Comparison of ENCODE assay signal across 8 cellular contexts in genomic region chr2:39120771-39121522, GRCh38. TPM values are rescaled to one million over a fixed set of nuclear protein-coding genes. Genes with fewer than 3 reads are reported as not detected.
DNase-seq lines count a peak whose midpoint lies in the region; ATAC-seq and TF ChIP-seq lines count a peak whose summit lies in the region.

SOS1 (minus strand) TSS chr2:39121051; CDS start chr2:39120422, 629 bp downstream.

- no peak within 1 kb of the TSS for H3K23ac ChIP-seq in H9 (ENCODE audit: insufficient read length, low read depth, low read length)

- H3K9me3 ChIP-seq in H9 (ENCODE audit: control insufficient read depth, low read depth, low read length), result no peaks in the 10 kb centered on the region

- DNase-seq in ELR (ENCODE audit: low read depth) (peak; percentile 96), H9 (peak; percentile 94), M059J (ENCODE audit: low read depth) (peak; percentile 93), fibroblast of peridontal ligament (ENCODE audit: extremely low read depth) (peak; percentile 93), natural killer cell (peak; percentile 88)
- peak; percentile 88 for DNase-seq in activated T-helper 9 cell treated with anti-CD3 and anti-CD28 coated beads, Interleukin-2, amount 50 U/mL, for 16 hours (ENCODE audit: low read depth)
- peak; percentile 92 for DNase-seq in stimulated activated naive CD4-positive, alpha-beta T cell treated with Interleukin-2 at 50 U/mL for 16 hours (lab: John Stamatoyannopoulos, UW)

- H4K91ac ChIP-seq in H9 (ENCODE audit: insufficient read length, low read depth, low read length), result no peak within 1 kb of the TSS

- peak; percentile 88 for TF ChIP-seq POLR2A in Raji (IDR thresholded peaks at IDR 0.05; ENCODE audit: insufficient read depth, low read depth, low read length)

- H4K8ac ChIP-seq in H9 (replicated peaks; ENCODE audit: insufficient read length, low read depth, low read length), result peak within 1 kb of the TSS; percentile 63

- H3K36me3 Mint-ChIP-seq in H9 (ENCODE audit: insufficient read depth in 1 of 3, low read depth in 3 of 3) (peaks cover 5 to 15% (median 14%) of the 10 kb centered on the region in 3 experiments), natural killer cell (no peaks in the 10 kb centered on the region)

- no peak for TF ChIP-seq CTCF in H9 (conservative IDR thresholded peaks at IDR 0.05)
- no peak for TF ChIP-seq CTCF in natural killer cell (IDR thresholded peaks at IDR 0.05)

- H3K56ac ChIP-seq in H9 (ENCODE audit: insufficient read length, low read depth, low read length), result no peak within 1 kb of the TSS

- H2AK5ac ChIP-seq in H9 (ENCODE audit: insufficient read length, low read length), result no peak within 1 kb of the TSS

- H3K27ac Mint-ChIP-seq in H9 (peak within 1 kb of the TSS; percentile 86 to 97 (median 94)), natural killer cell (peak within 1 kb of the TSS; percentile 93 to 97)

- no peaks in the 10 kb centered on the region for H3K4me1 ChIP-seq in H9 (ENCODE audit: insufficient read depth, low read length)

- H2BK120ac ChIP-seq in H9 (ENCODE audit: low read depth, low read length, poor library complexity, severe bottlenecking), result no peak within 1 kb of the TSS

- H3K4me3 Mint-ChIP-seq in H9 (peak within 1 kb of the TSS; percentile 83 to 93), natural killer cell (peak within 1 kb of the TSS; percentile 96)

- peak within 1 kb of the TSS; percentile 97 for H3K14ac ChIP-seq in H9 (ENCODE audit: insufficient read depth, low read length)

- WGBS in H9 (ENCODE audit: extremely low coverage, insufficient read length, low lambda C conversion rate), result no CpG with 5 or more reads among the region's 60 CpGs

- intact Hi-C loops in natural killer cell (cut with micrococcal nuclease), result loop anchor here (1.0 to 10.0 kb wide), 3 partner anchors 107 to 746 kb away; partner anchors contain the start of genes ATL2 and SRSF7

- H3K4me2 ChIP-seq in H9 (ENCODE audit: insufficient read depth, insufficient read length, low read length), result peak within 1 kb of the TSS; percentile 96

- H3K4ac ChIP-seq in H9 (ENCODE audit: low read depth, low read length), result no peak within 1 kb of the TSS; the same call in 1 of the 2 replicates

- H3K9ac ChIP-seq in H9 (ENCODE audit: extremely low read depth, insufficient read length, low read length), result peak within 1 kb of the TSS; percentile 96

- no peaks in the 10 kb centered on the region for H4K20me1 ChIP-seq in H9 (ENCODE audit: control insufficient read depth, insufficient read depth, insufficient read length)

- peak within 1 kb of the TSS; percentile 75 for H2BK12ac ChIP-seq in H9 (ENCODE audit: insufficient read length, low read depth, low read length)

- H3K9me3 Mint-ChIP-seq in H9 (no peaks in the 10 kb centered on the region), natural killer cell (no peaks in the 10 kb centered on the region)

- no peak within 1 kb of the TSS for H2AFZ ChIP-seq in H9 (ENCODE audit: low read length)

- H2BK5ac ChIP-seq in H9 (ENCODE audit: insufficient read length, low read length), result no peak within 1 kb of the TSS

- peaks cover 19% of the 10 kb centered on the region for H3K79me2 ChIP-seq in H9 (ENCODE audit: insufficient read depth, low read length)

- H3K27me3 ChIP-seq in H9 (ENCODE audit: insufficient read depth, low read length), result no peaks in the 10 kb centered on the region

- H3K27ac ChIP-seq in H9 (ENCODE audit: insufficient read length, low read depth, low read length), result peak within 1 kb of the TSS; percentile 94

- H2BK15ac ChIP-seq in H9 (ENCODE audit: low read depth, low read length), result no peak within 1 kb of the TSS

- ATAC-seq in natural killer cell, result peak; percentile 48 to 61 (median 59)

- H3K4me1 Mint-ChIP-seq in H9, result peaks cover 36 to 47% of the 10 kb centered on the region in 2 experiments
- H3K4me1 Mint-ChIP-seq in natural killer cell, result peaks cover 63 to 64% of the 10 kb centered on the region in 2 donors

- H3T11ph ChIP-seq in H9 (ENCODE audit: low read length), result no peak within 1 kb of the TSS

- no peaks in the 10 kb centered on the region for H3K79me1 ChIP-seq in H9 (ENCODE audit: insufficient read depth, low read depth, low read length, poor library complexity, severe bottlenecking)

- H2BK20ac ChIP-seq in H9 (ENCODE audit: low read depth, low read length, poor library complexity, severe bottlenecking), result no peak within 1 kb of the TSS

- no peak within 1 kb of the TSS for H4K5ac ChIP-seq in H9 (ENCODE audit: insufficient read length, low read depth, low read length)

- peak within 1 kb of the TSS; percentile 94 for H3K18ac ChIP-seq in H9 (ENCODE audit: insufficient read length, low read depth, low read length)

- H3K27me3 Mint-ChIP-seq in H9 (ENCODE audit: low read depth) (no peaks in the 10 kb centered on the region), natural killer cell (ENCODE audit: low read depth in 2 of 2) (no peaks in the 10 kb centered on the region)

- H3K23me2 ChIP-seq in H9 (ENCODE audit: insufficient read length, low read depth, low read length, poor library complexity, severe bottlenecking), result peaks cover 25% of the 10 kb centered on the region

RNA-seq across cellular contexts. Expression of gene SOS1, which starts in this region (rescaled TPM):
- total RNA-seq in H9 (2021) (31.1 and 35.8 TPM in 2 replicates), natural killer cell (10 to 100 TPM; 32.6 to 73.9 (median 52.7) TPM)
- 6.8 and 11.8 TPM in 2 replicates for total RNA-seq in M059J (2014; rRNA removed; shearing (Covaris generic))

Comparison
In these comparisons a context has a peak if more than half of its experiments do, and no peak if none do; other contexts are left out.
1. Peak in every context shown above with its lines: DNase-seq, ATAC-seq and H3K27ac ChIP-seq.